15 cellular contexts compared by ENCODE assay signal in the genomic region with DNA sequence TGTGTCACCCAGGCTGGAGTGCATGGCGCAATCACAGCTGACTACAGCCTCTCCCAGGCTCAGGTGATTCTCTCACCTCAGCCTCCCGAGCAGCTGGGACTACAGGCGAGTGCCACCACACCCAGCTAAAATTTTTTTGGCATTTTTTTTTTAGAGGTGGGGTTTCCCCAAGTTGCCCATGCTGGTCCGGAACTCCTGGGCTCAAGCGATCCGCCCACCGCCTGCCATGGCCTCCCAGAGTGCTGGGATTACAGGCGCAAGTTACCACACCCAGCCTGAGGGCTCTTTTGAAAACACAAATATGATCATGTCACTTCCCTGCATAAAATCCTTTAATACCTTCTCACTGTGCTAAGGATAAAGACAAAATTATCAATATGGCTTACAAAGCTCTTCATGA.
DNase-seq lines count a peak whose midpoint lies in the region; ATAC-seq, FAIRE-seq and TF ChIP-seq lines count a peak whose summit lies in the region.
"Had no signal": no experiment of that assay in that cellular context is flagged by ENCODE, and none has a peak within 500 bp of the region (broad histone marks: within the 10 kb centered on the region; RNA-seq: fewer than 3 reads in every experiment).

No MANE protein-coding gene starts in this region.

- H3K4me1 Mint-ChIP-seq in activated naive CD4-positive, alpha-beta T cell treated with anti-CD3 and anti-CD28 coated beads, Interleukin-2, amount 50 U/mL, for 24 hours, result peaks cover 94% of the 10 kb centered on the region
- H3K4me1 Mint-ChIP-seq in activated T-helper 1 cell treated with anti-CD3 and anti-CD28 coated beads, Interleukin-12 subunit alpha, Interleukin-12 subunit beta, Interleukin-2, Interleukin-4 antibody, amounts not matched to agents 30 ng/mL and 10 ng/mL and 1 ng/mL, durations not matched to agents 14 hours and 24 hours and 36 hours (ENCODE audit: low read depth), result peaks cover 75% of the 10 kb centered on the region

- no peaks in the 10 kb centered on the region for H3K27me3 Mint-ChIP-seq in activated naive CD4-positive, alpha-beta T cell treated with anti-CD3 and anti-CD28 coated beads, Interleukin-2, amount 50 U/mL, for 24 hours
- H3K27me3 Mint-ChIP-seq in activated T-helper 1 cell treated with anti-CD3 and anti-CD28 coated beads, Interleukin-12 subunit alpha, Interleukin-12 subunit beta, Interleukin-2, Interleukin-4 antibody, amounts not matched to agents 30 ng/mL and 10 ng/mL and 1 ng/mL, durations not matched to agents 14 hours and 24 hours and 36 hours (ENCODE audit: insufficient read depth), result no peaks in the 10 kb centered on the region

- no peak for FAIRE-seq in H54 (lab: Jason Lieb, UNC)
- FAIRE-seq: astrocyte, G401.6 had no signal

- H3K4me1 ChIP-seq in lower lobe of right lung (peaks cover 63% of the 10 kb centered on the region), thymus (ENCODE audit: control insufficient read depth, insufficient read depth, low read length) (peaks cover 49% of the 10 kb centered on the region), testis (peaks cover 30% of the 10 kb centered on the region)

- no peak for TF ChIP-seq POLR2A in testis (IDR thresholded peaks at IDR 0.05)
- no peak for TF ChIP-seq POLR2A in H54 (IDR thresholded peaks at IDR 0.05; ENCODE audit: low read depth, low read length)

- 89% methylated on average over 8 of the region's 8 CpGs for WGBS in thymus
- WGBS in testis, 2 donors, result 77 to 85% methylated on average over 8 of the region's 8 CpGs

- H3K9me3 Mint-ChIP-seq in activated naive CD4-positive, alpha-beta T cell treated with anti-CD3 and anti-CD28 coated beads, Interleukin-2, amount 50 U/mL, for 24 hours, result no peaks in the 10 kb centered on the region
- H3K9me3 Mint-ChIP-seq in activated T-helper 1 cell treated with anti-CD3 and anti-CD28 coated beads, Interleukin-12 subunit alpha, Interleukin-12 subunit beta, Interleukin-2, Interleukin-4 antibody, amounts not matched to agents 30 ng/mL and 10 ng/mL and 1 ng/mL, durations not matched to agents 14 hours and 24 hours and 36 hours, result no peaks in the 10 kb centered on the region
- H3K9me3 Mint-ChIP-seq: endodermal cell had no signal

- no peak for TF ChIP-seq CTCF in lower lobe of right lung (IDR thresholded peaks at IDR 0.05)
- TF ChIP-seq CTCF in testis (IDR thresholded peaks at IDR 0.05), result no peak

- H3K36me3 ChIP-seq in lower lobe of right lung (no peaks in the 10 kb centered on the region), thymus (ENCODE audit: control insufficient read depth, insufficient read depth) (no peaks in the 10 kb centered on the region), testis (ENCODE audit: low read depth, missing control alignments) (no peaks in the 10 kb centered on the region)
- H3K36me3 ChIP-seq: transverse colon had no signal

- H3K36me3 Mint-ChIP-seq in activated naive CD4-positive, alpha-beta T cell treated with anti-CD3 and anti-CD28 coated beads, Interleukin-2, amount 50 U/mL, for 24 hours, result peaks cover 22% of the 10 kb centered on the region
- H3K36me3 Mint-ChIP-seq in activated T-helper 1 cell treated with anti-CD3 and anti-CD28 coated beads, Interleukin-12 subunit alpha, Interleukin-12 subunit beta, Interleukin-2, Interleukin-4 antibody, amounts not matched to agents 30 ng/mL and 10 ng/mL and 1 ng/mL, durations not matched to agents 14 hours and 24 hours and 36 hours (ENCODE audit: low read depth), result peaks cover 20% of the 10 kb centered on the region

- peak overlapping the region; percentile 96 for H3K27ac Mint-ChIP-seq in activated naive CD4-positive, alpha-beta T cell treated with anti-CD3 and anti-CD28 coated beads, Interleukin-2, amount 50 U/mL, for 24 hours
- H3K27ac Mint-ChIP-seq in activated T-helper 1 cell treated with anti-CD3 and anti-CD28 coated beads, Interleukin-12 subunit alpha, Interleukin-12 subunit beta, Interleukin-2, Interleukin-4 antibody, amounts not matched to agents 30 ng/mL and 10 ng/mL and 1 ng/mL, durations not matched to agents 14 hours and 24 hours and 36 hours, result peak overlapping the region; percentile 32

- no peaks in the 10 kb centered on the region for H3K9me3 ChIP-seq in lower lobe of right lung
- H3K9me3 ChIP-seq in thymus (ENCODE audit: control insufficient read depth), result no peaks in the 10 kb centered on the region
- no peaks in the 10 kb centered on the region for H3K9me3 ChIP-seq in testis
- H3K9me3 ChIP-seq: transverse colon had no signal

- intact Hi-C loops in activated T-helper 1 cell treated with anti-CD3 and anti-CD28 coated beads, Interleukin-12 subunit alpha, Interleukin-12 subunit beta, Interleukin-2, Interleukin-4 antibody, amounts not matched to agents 30 ng/mL and 10 ng/mL and 1 ng/mL, durations not matched to agents 14 hours and 24 hours and 36 hours (cut with micrococcal nuclease), result loop anchor here (1.0 to 2.0 kb wide), 4 partner anchors 12 to 83 kb away; no protein-coding TSS in a partner anchor
- intact Hi-C loops in lower lobe of right lung (cut with DNase I), result no loop called here
- intact Hi-C loops in testis (cut with DNase I; ENCODE audit: low total_unique reads), result no loop called here

- peak overlapping the region; percentile 21 for H3K27ac ChIP-seq in lower lobe of right lung
- peak overlapping the region; percentile 36 for H3K27ac ChIP-seq in thymus (ENCODE audit: low read depth)
- H3K27ac ChIP-seq in testis, result no peak overlapping the region
- H3K27ac ChIP-seq: transverse colon had no signal

- no peak for DNase-seq in activated naive CD4-positive, alpha-beta T cell treated with Interleukin-2 at 50 U/mL for 16 hours
- no peak for DNase-seq in activated T-helper 1 cell treated with anti-CD3 and anti-CD28 coated beads, Interleukin-12 subunit alpha, Interleukin-12 subunit beta, Interleukin-2, Interleukin-4 antibody, amounts not matched to agents 30 ng/mL and 10 ng/mL and 1 ng/mL, durations not matched to agents 14 hours and 24 hours and 36 hours (ENCODE audit: low spot score)
- DNase-seq in lower lobe of right lung, result no peak
- DNase-seq in testis, result no peak
- no peak for DNase-seq in H54 (ENCODE audit: insufficient read length, low spot score)
- DNase-seq: activated CD4-positive, alpha-beta T cell treated with anti-CD3 and anti-CD28 coated beads for 48 hours; endodermal cell; head of caudate nucleus; NCI-H1105 treated with DMSO at 0.1 percent for 48 hours had no signal

- H3K4me3 ChIP-seq in lower lobe of right lung, result no peak overlapping the region
- H3K4me3 ChIP-seq in thymus (ENCODE audit: low read length), result no peak overlapping the region
- H3K4me3 ChIP-seq in testis, result no peak overlapping the region
- H3K4me3 ChIP-seq: transverse colon had no signal

- H3K4me3 Mint-ChIP-seq in activated naive CD4-positive, alpha-beta T cell treated with anti-CD3 and anti-CD28 coated beads, Interleukin-2, amount 50 U/mL, for 24 hours, result peak overlapping the region; percentile 80
- H3K4me3 Mint-ChIP-seq in activated T-helper 1 cell treated with anti-CD3 and anti-CD28 coated beads, Interleukin-12 subunit alpha, Interleukin-12 subunit beta, Interleukin-2, Interleukin-4 antibody, amounts not matched to agents 30 ng/mL and 10 ng/mL and 1 ng/mL, durations not matched to agents 14 hours and 24 hours and 36 hours, result no peak overlapping the region
- H3K4me3 Mint-ChIP-seq: endodermal cell had no signal

- ATAC-seq in lower lobe of right lung (no peak), GM18502 (IDR thresholded peaks at IDR 0.05; ENCODE audit: poor library complexity, unreplicated experiment) (no peak)

- H3K27me3 ChIP-seq in lower lobe of right lung (ENCODE audit: low read depth) (no peaks in the 10 kb centered on the region), thymus (ENCODE audit: control insufficient read depth, insufficient read depth) (no peaks in the 10 kb centered on the region), testis (no peaks in the 10 kb centered on the region)
- H3K27me3 ChIP-seq: transverse colon had no signal

Comparison
In these comparisons a context has a peak if more than half of its experiments do, and no peak if none do; other contexts are left out.
1. H3K27ac ChIP-seq: peak in lower lobe of right lung (single experiment) and thymus (single experiment); none in testis (0 of 2).